ENCODE assay signal across 25 cellular contexts in the genomic region with DNA sequence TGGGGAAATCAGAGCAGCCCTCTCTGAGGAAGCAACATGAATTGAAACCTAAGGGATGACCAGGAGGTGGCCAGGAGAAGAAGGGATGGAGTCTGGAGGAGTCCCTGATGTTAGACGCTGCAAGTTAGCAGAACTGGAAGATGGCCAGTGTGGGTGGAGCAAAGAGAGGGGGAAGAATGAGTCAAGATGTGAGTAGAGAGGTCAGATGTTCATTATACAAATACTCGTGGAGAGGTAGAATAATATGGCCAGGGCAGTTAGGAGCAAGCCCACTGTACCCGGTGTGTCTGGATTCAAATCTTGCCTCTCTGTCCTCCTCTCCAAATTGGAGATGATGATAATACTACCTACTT.
DNase-seq lines count a peak whose midpoint lies in the region; ATAC-seq, FAIRE-seq and TF ChIP-seq lines count a peak whose summit lies in the region.
"Had no signal": no experiment of that assay in that cellular context is flagged by ENCODE, and none has a peak within 500 bp of the region (broad histone marks: within the 10 kb centered on the region; RNA-seq: fewer than 3 reads in every experiment).

No MANE protein-coding gene starts in this region.

- ATAC-seq in HG03432 (IDR thresholded peaks at IDR 0.05; ENCODE audit: unreplicated experiment), result peak; percentile 35
- no peak for ATAC-seq in GM21360 (IDR thresholded peaks at IDR 0.05; ENCODE audit: unreplicated experiment)
- ATAC-seq: activated T-cell treated with anti-CD3 and anti-CD28 coated beads, Interleukin-2, amount 50 U/mL, for 72 hours; Panc1 had no signal

- TF ChIP-seq EP300 in suprapubic skin (IDR thresholded peaks at IDR 0.05), result no peak

- no peak for FAIRE-seq in D721Med (lab: Jason Lieb, UNC)
- FAIRE-seq: A204.1 had no signal

- no peaks in the 10 kb centered on the region for H3K36me3 ChIP-seq in adrenal gland (replicated peaks in 1 of 2)
- no peaks in the 10 kb centered on the region for H3K36me3 ChIP-seq in suprapubic skin

- H3K4me3 ChIP-seq in AG04450 (ENCODE audit: low read depth, low read length) (no peak overlapping the region), adrenal gland (no peak overlapping the region), suprapubic skin (no peak overlapping the region)

- intact Hi-C loops in adrenal gland (cut with DNase I), result no loop called here

- DNase-seq in AG04450 (ENCODE audit: low read depth, low spot score), result peak; percentile 16
- peak in 4 of 7 donors; percentile 23 to 45 (median 38) for DNase-seq in adrenal gland
- peak; percentile 41 for DNase-seq in kidney tubule cell (ENCODE audit: low spot score)
- no peak for DNase-seq in D721Med (ENCODE audit: insufficient read length, low spot score)
- no peak for DNase-seq in AG20443 (ENCODE audit: low spot score)
- DNase-seq in suprapubic skin (ENCODE audit: low spot score in 2 of 2), result no peak
- DNase-seq: activated CD4-positive, CD25-positive, alpha-beta regulatory T cell treated with anti-CD3 and anti-CD28 coated beads, Interleukin-2, amount 50 U/mL, for 72 hours; activated CD8-positive, alpha-beta memory T cell treated with anti-CD3 and anti-CD28 coated beads for 24 hours; activated T-cell treated with anti-CD3 and anti-CD28 coated beads, Interleukin-2, amount 50 U/mL, for 72 hours; DMS79 treated with DMSO at 0.1 percent for 48 hours; Karpas-422; left cardiac atrium; midbrain; NCI-H1105 treated with DMSO at 0.1 percent for 48 hours; NCI-H2171; NCI-H774; posterior cingulate gyrus; SK-N-SH; stimulated activated CD4-positive, alpha-beta T cell treated with anti-CD3 and anti-CD28 coated beads, Interleukin-1b, Interleukin-23, amount 100 ng/mL, for 48 hours; stimulated activated naive CD4-positive, alpha-beta T cell treated with Interleukin-2 at 50 U/mL for 16 hours; T1000 had no signal

- H3K27me3 ChIP-seq in AG04450 (ENCODE audit: control insufficient read depth, insufficient read depth, low read length), result no peaks in the 10 kb centered on the region
- no peaks in the 10 kb centered on the region for H3K27me3 ChIP-seq in adrenal gland
- no peaks in the 10 kb centered on the region for H3K27me3 ChIP-seq in suprapubic skin

- 52 to 58% (median 55%) methylated on average over 3 of the region's 3 CpGs for WGBS in adrenal gland, 4 donors
- WGBS in suprapubic skin, result 49% methylated on average over 3 of the region's 3 CpGs

- TF ChIP-seq CTCF in AG04450 (IDR thresholded peaks at IDR 0.05; ENCODE audit: low read depth, low read length) (no peak), adrenal gland (IDR thresholded peaks at IDR 0.05) (no peak), D721Med (IDR thresholded peaks at IDR 0.05; ENCODE audit: insufficient read depth, missing control alignments) (no peak), suprapubic skin (IDR thresholded peaks at IDR 0.05) (no peak)

- H3K9me3 ChIP-seq in AG04450 (ENCODE audit: control insufficient read depth, insufficient read depth, low read length), result peaks cover 2% of the 10 kb centered on the region
- no peaks in the 10 kb centered on the region for H3K9me3 ChIP-seq in adrenal gland (replicated peaks in 1 of 3)
- H3K9me3 ChIP-seq in suprapubic skin, result no peaks in the 10 kb centered on the region
- H3K9me3 ChIP-seq: SK-N-SH had no signal

- H3K4me1 ChIP-seq in adrenal gland (replicated peaks in 1 of 2) (no peaks in the 10 kb centered on the region), suprapubic skin (no peaks in the 10 kb centered on the region)

- TF ChIP-seq POLR2A in adrenal gland (IDR thresholded peaks at IDR 0.05) (no peak), suprapubic skin (IDR thresholded peaks at IDR 0.05) (no peak)

- H3K27ac ChIP-seq in AG04450 (ENCODE audit: low read depth, low read length) (no peak overlapping the region), adrenal gland (no peak overlapping the region), suprapubic skin (no peak overlapping the region)

- CTCF ChIA-PET in AG04450 (lab: Charles Lee), result no interaction called here

- POLR2A ChIA-PET in AG04450 (lab: Yijun Ruan, JAX), result no interaction called here

Comparison
In these comparisons a context has a peak if more than half of its experiments do, and no peak if none do; other contexts are left out.
1. DNase-seq: peak in AG04450 (single experiment), adrenal gland (4 of 7) and kidney tubule cell (single experiment); none in D721Med (single experiment), AG20443 (single experiment) and suprapubic skin (0 of 2).